ENCODE assay signal across 1 cellular context in genomic region chr2:127384529-127384928, GRCh38.
TF ChIP-seq lines count a peak whose summit lies in the region.

No MANE protein-coding gene starts in this region.

TF ChIP-seq in neural cell, 6 proteins besides CTCF, POLR2A, EP300 and RAD21:
- TF ChIP-seq MXI1 (conservative IDR thresholded peaks at IDR 0.05; ENCODE audit: poor library complexity, severe bottlenecking) (no peak), TAF1 (IDR thresholded peaks at IDR 0.05; ENCODE audit: low read depth) (no peak), EZH2 (IDR thresholded peaks at IDR 0.05; ENCODE audit: borderline replicate concordance, insufficient read depth, low read length, poor library complexity, severe bottlenecking) (no peak), POLR2AphosphoS5 (IDR thresholded peaks at IDR 0.05) (no peak), SMC3 (conservative IDR thresholded peaks at IDR 0.05; ENCODE audit: poor library complexity) (no peak), REST (IDR thresholded peaks at IDR 0.05; ENCODE audit: borderline replicate concordance) (no peak)
